8 cellular contexts compared by ENCODE assay signal in genomic region chr11:64240467-64241174, GRCh38. TPM values are rescaled to one million over a fixed set of nuclear protein-coding genes. Genes with fewer than 3 reads are reported as not detected.
DNase-seq lines count a peak whose midpoint lies in the region; ATAC-seq and TF ChIP-seq lines count a peak whose summit lies in the region.

Gene FKBP2 (plus strand): TSS chr11:64241095. CDS start chr11:64242388, 1,293 bp downstream.

- H3K4me3 ChIP-seq in kidney epithelial cell (ENCODE audit: low read depth, low read length): peak within 1 kb of the TSS; percentile 87

- peak; percentile 85 to 87 for DNase-seq in AML-193 (lab: John Stamatoyannopoulos, UW)
- peak; percentile 92 for DNase-seq in NCI-H460 (ENCODE audit: extremely low read depth, low read depth)
- DNase-seq in activated CD4-positive, alpha-beta T cell treated with anti-CD3 and anti-CD28 coated beads for 1 hour: peak; percentile 98
- DNase-seq in cerebellar nuclear complex (lab: John Stamatoyannopoulos, UW): peak; percentile 87 to 92
- peak; percentile 71 for DNase-seq in kidney epithelial cell (ENCODE audit: low read depth)
- DNase-seq in stimulated activated CD4-positive, alpha-beta T cell treated with anti-CD3 and anti-CD28 coated beads, Interleukin-15, amount 100 ng/mL, for 48 hours (ENCODE audit: low read depth in 2 of 2): peak; percentile 95 to 97

- no peak for TF ChIP-seq CTCF in kidney epithelial cell (IDR thresholded peaks at IDR 0.05; ENCODE audit: insufficient read depth, low read length, poor library complexity, severe bottlenecking)

- TF ChIP-seq POLR2A in GM19099 (IDR thresholded peaks at IDR 0.05; ENCODE audit: extremely low read depth, insufficient read length, low read depth): peak; percentile 90

- peak; percentile 38 for ATAC-seq in HG03378 (IDR thresholded peaks at IDR 0.05; ENCODE audit: unreplicated experiment)

- H3K27me3 ChIP-seq in kidney epithelial cell (ENCODE audit: control insufficient read depth, insufficient read depth, low read length): no peaks in the 10 kb centered on the region

- peaks cover 3% of the 10 kb centered on the region for H3K36me3 ChIP-seq in kidney epithelial cell (ENCODE audit: control insufficient read depth, insufficient read depth, low read length)

RNA-seq across cellular contexts. Expression of gene FKBP2, which starts in this region (rescaled TPM):
- total RNA-seq in NCI-H460 (2014; rRNA removed; shearing (Covaris generic)): 57.6 and 61.0 TPM in 2 replicates
- 24.2 and 47.1 TPM in 2 replicates for polyA plus RNA-seq in NCI-H460 (2014; cell fraction: nucleus; rRNA removed)
- 61.1 and 110 TPM in 2 replicates for total RNA-seq in kidney epithelial cell

Comparison
In these comparisons a context has a peak if more than half of its experiments do, and no peak if none do; other contexts are left out.
1. Peak in every context shown above with its lines: DNase-seq, ATAC-seq and H3K4me3 ChIP-seq.